ENCODE assay signal across 1 cellular context in genomic region chr20:33627577-33628216, GRCh38.
TF ChIP-seq lines count a peak whose summit lies in the region.

No MANE protein-coding gene starts in this region.

TF ChIP-seq in A549, 52 proteins besides CTCF, POLR2A, EP300 and RAD21 (continued from another document):
- TF ChIP-seq ZFP36 (IDR thresholded peaks at IDR 0.05; ENCODE audit: borderline replicate concordance, partially characterized antibody), result peak; percentile 44
